14 cellular contexts compared by ENCODE assay signal in genomic region chr2:133369896-133370295, GRCh38.
"Had no signal": no experiment of that assay in that cellular context is flagged by ENCODE, and none has a peak within 500 bp of the region (broad histone marks: within the 10 kb centered on the region; RNA-seq: fewer than 3 reads in every experiment).

No MANE protein-coding gene starts in this region.

- H3K27me3 Mint-ChIP-seq: activated CD4-positive, alpha-beta memory T cell treated with anti-CD3 and anti-CD28 coated beads for 36 hours; activated naive CD8-positive, alpha-beta T cell had no signal

- H3K9me3 Mint-ChIP-seq: activated CD4-positive, alpha-beta memory T cell treated with anti-CD3 and anti-CD28 coated beads for 36 hours; activated T-helper 1 cell treated with anti-CD3 and anti-CD28 coated beads, Interleukin-12 subunit alpha, Interleukin-12 subunit beta, Interleukin-2, Interleukin-4 antibody, amounts not matched to agents 30 ng/mL and 10 ng/mL and 1 ng/mL, durations not matched to agents 14 hours and 24 hours and 36 hours; nephron had no signal

- H3K27me3 ChIP-seq: heart right ventricle had no signal

- H3K9me3 ChIP-seq: heart right ventricle, lower lobe of right lung had no signal

- H3K27ac ChIP-seq: heart right ventricle, lower lobe of right lung, WERI-Rb-1 had no signal

- H3K36me3 Mint-ChIP-seq: activated CD4-positive, alpha-beta memory T cell treated with anti-CD3 and anti-CD28 coated beads for 36 hours; activated naive CD8-positive, alpha-beta T cell; stimulated activated naive B cell treated with anti-CD40 and anti-IgM and Interleukin-4, amounts not matched to agents 10 μg/mL and 1 μg/mL and 100 μg/mL, for 72 hours had no signal

- H3K36me3 ChIP-seq: heart right ventricle, lower lobe of right lung, WERI-Rb-1 had no signal

- ATAC-seq: activated CD4-positive, alpha-beta T cell treated with anti-CD3 and anti-CD28 coated beads for 36 hours; heart right ventricle; left cardiac atrium; lower lobe of right lung; stimulated activated naive B cell treated with anti-CD40 and anti-IgM and Interleukin-4, amounts not matched to agents 10 μg/mL and 1 μg/mL and 100 μg/mL, for 72 hours had no signal

- H3K4me3 ChIP-seq: heart right ventricle, lower lobe of right lung had no signal

- H3K4me3 Mint-ChIP-seq: activated CD4-positive, alpha-beta memory T cell treated with anti-CD3 and anti-CD28 coated beads for 36 hours; activated CD4-positive, alpha-beta T cell treated with anti-CD3 and anti-CD28 coated beads for 36 hours; activated naive CD8-positive, alpha-beta T cell; activated T-helper 1 cell treated with anti-CD3 and anti-CD28 coated beads, Interleukin-12 subunit alpha, Interleukin-12 subunit beta, Interleukin-2, Interleukin-4 antibody, amounts not matched to agents 30 ng/mL and 10 ng/mL and 1 ng/mL, durations not matched to agents 14 hours and 24 hours and 36 hours; nephron; stimulated activated naive B cell treated with anti-CD40 and anti-IgM and Interleukin-4, amounts not matched to agents 10 μg/mL and 1 μg/mL and 100 μg/mL, for 72 hours had no signal

- DNase-seq: activated CD4-positive, alpha-beta memory T cell treated with anti-CD3 and anti-CD28 coated beads for 36 hours; activated CD4-positive, alpha-beta T cell treated with anti-CD3 and anti-CD28 coated beads for 36 hours; activated T-cell treated with anti-CD3 and anti-CD28 coated beads for 4 hours; cerebellar nuclear complex; cortex of kidney; erythroblast; heart right ventricle; left cardiac atrium; lower lobe of right lung; stimulated activated naive B cell treated with anti-CD40 and anti-IgM and Interleukin-4, amounts not matched to agents 10 μg/mL and 1 μg/mL and 100 μg/mL, for 72 hours; WERI-Rb-1 had no signal

- H3K4me1 Mint-ChIP-seq: activated CD4-positive, alpha-beta T cell treated with anti-CD3 and anti-CD28 coated beads for 36 hours; stimulated activated naive B cell treated with anti-CD40 and anti-IgM and Interleukin-4, amounts not matched to agents 10 μg/mL and 1 μg/mL and 100 μg/mL, for 72 hours had no signal

- H3K27ac Mint-ChIP-seq: activated CD4-positive, alpha-beta memory T cell treated with anti-CD3 and anti-CD28 coated beads for 36 hours; activated CD4-positive, alpha-beta T cell treated with anti-CD3 and anti-CD28 coated beads for 36 hours; activated naive CD8-positive, alpha-beta T cell; activated T-helper 1 cell treated with anti-CD3 and anti-CD28 coated beads, Interleukin-12 subunit alpha, Interleukin-12 subunit beta, Interleukin-2, Interleukin-4 antibody, amounts not matched to agents 30 ng/mL and 10 ng/mL and 1 ng/mL, durations not matched to agents 14 hours and 24 hours and 36 hours; nephron; stimulated activated naive B cell treated with anti-CD40 and anti-IgM and Interleukin-4, amounts not matched to agents 10 μg/mL and 1 μg/mL and 100 μg/mL, for 72 hours had no signal

- H3K4me1 ChIP-seq: heart right ventricle, lower lobe of right lung had no signal
